Comparison of ENCODE assay signal across 8 cellular contexts in genomic region chr1:117357833-117358603, GRCh38. TPM values are rescaled to one million over a fixed set of nuclear protein-coding genes. Genes with fewer than 3 reads are reported as not detected.
A peak's percentile ranks its signal among the peaks of the same experiment; 100 is the strongest.
DNase-seq lines count a peak whose midpoint lies in the region; ATAC-seq, FAIRE-seq and TF ChIP-seq lines count a peak whose summit lies in the region.
"Not testable (repeated sequence)": the region's sequence is repeated elsewhere in the genome, so short reads cannot be mapped to it uniquely, and the experiment has no call there.

No MANE protein-coding gene starts in this region.

- TF ChIP-seq EP300 in HepG2 (IDR thresholded peaks at IDR 0.05; ENCODE audit: low read depth in 2 of 2, low read length in 2 of 2); HepG2 (CRISPR knock-in tag; IDR thresholded peaks at IDR 0.05; ENCODE audit: borderline replicate concordance): not testable (repeated sequence)

- POLR2A ChIA-PET in CD8-positive, alpha-beta T cell (lab: Charles Lee): interaction anchor here (1.7 to 1.9 kb wide), 2 partner anchors 9 kb away, joined by 5 read pairs; partner anchors contain the start of gene MAN1A2
- POLR2A ChIA-PET in HepG2 (lab: Yijun Ruan, JAX): interaction anchor here (1.8 kb wide), 1 partner anchor 9 kb away, joined by 5 read pairs; the partner anchor contains the start of gene MAN1A2

- H3K9me3 ChIP-seq in CD8-positive, alpha-beta T cell (ENCODE audit: low read length); T-helper 17 cell (ENCODE audit: control insufficient read depth, low read length, poor library complexity, severe bottlenecking); HepG2 (ENCODE audit: low read length): not testable (repeated sequence)

- H3K27me3 ChIP-seq in CD8-positive, alpha-beta T cell (ENCODE audit: insufficient read depth, low read length); HepG2 (ENCODE audit: control insufficient read depth in 1 of 2, insufficient read depth in 2 of 2, low read length in 2 of 2): not testable (repeated sequence)

- not testable (repeated sequence) for H2AFZ ChIP-seq in HepG2 (ENCODE audit: low read length)

- TF ChIP-seq POLR2A in HepG2 (IDR thresholded peaks at IDR 0.05; ENCODE audit: insufficient read depth in 1 of 2, low read depth in 2 of 2, low read length in 2 of 2): not testable (repeated sequence)

- intact Hi-C loops in CD8-positive, alpha-beta T cell (cut with DNase I, micrococcal nuclease); HepG2 (cut with micrococcal nuclease; ENCODE audit: unreplicated experiment): not testable (repeated sequence)

- H3K36me3 ChIP-seq in CD8-positive, alpha-beta T cell (ENCODE audit: insufficient read depth, low read length); HepG2 (replicated peaks in 1 of 2; ENCODE audit: control insufficient read depth in 1 of 2, insufficient read depth in 2 of 2, low read length in 2 of 2): not testable (repeated sequence)

- WGBS in HepG2 (ENCODE audit: low lambda C conversion rate): 79% methylated on average over 14 of the region's 24 CpGs

- not testable (repeated sequence) for H3K4me3 ChIP-seq in CD8-positive, alpha-beta T cell (ENCODE audit: low read depth, low read length); HepG2 (replicated peaks in 1 of 3; ENCODE audit: insufficient read depth in 1 of 3, low read depth in 2 of 3, low read length in 3 of 3)

- CTCF ChIA-PET in CD8-positive, alpha-beta T cell (lab: Charles Lee): interaction anchor here (1.0 kb wide), 1 partner anchor 18 kb away, joined by 3 read pairs; no protein-coding TSS in a partner anchor
- CTCF ChIA-PET in activated CD8-positive, alpha-beta memory T cell treated with anti-CD3 and anti-CD28 coated beads, Interleukin-2, amount 10 ng/mL, durations not matched to agents 7 days and 5 days (lab: Charles Lee): interaction anchor here (1.7 kb wide), 1 partner anchor 13 kb away, joined by 3 read pairs; no protein-coding TSS in a partner anchor
- CTCF ChIA-PET in activated naive CD4-positive, alpha-beta T cell treated with anti-CD3 and anti-CD28 coated beads, Interleukin-2, amount 10 ng/mL, durations not matched to agents 7 days and 5 days (lab: Charles Lee); HepG2 (lab: Yijun Ruan, JAX; ENCODE audit: low intra/inter-chr PET ratio, low total read pairs): not testable (repeated sequence)

- not testable (repeated sequence) for H4K20me1 ChIP-seq in HepG2 (ENCODE audit: insufficient read depth, low read length)

- in situ Hi-C loops in HepG2 (cut with HindIII; ENCODE audit: extremely low pct_ligation_motif_present, low pct_unique_long_range_greater_than_20kb): not testable (repeated sequence)

- not testable (repeated sequence) for H3K27ac ChIP-seq in CD8-positive, alpha-beta T cell (ENCODE audit: low read depth, low read length); HepG2 (ENCODE audit: extremely low read length, insufficient read depth, low read length)

- not testable (repeated sequence) for BruUV-seq in HepG2 (replicated peaks; lab: Mats Ljungman, UMichigan)

- H3K27me3 Mint-ChIP-seq in CD8-positive, alpha-beta T cell (ENCODE audit: low read depth); T-helper 17 cell; activated CD8-positive, alpha-beta memory T cell treated with anti-CD3 and anti-CD28 coated beads, Interleukin-2, amount 10 ng/mL, durations not matched to agents 7 days and 5 days; activated naive CD4-positive, alpha-beta T cell treated with anti-CD3 and anti-CD28 coated beads, Interleukin-2, amount 10 ng/mL, durations not matched to agents 7 days and 5 days; stimulated activated naive CD8-positive, alpha-beta T cell treated with anti-CD3 and anti-CD28 coated beads, Interleukin-15, Interleukin-2, amounts not matched to agents 100 ng/mL and 50 ng/mL, for 24 hours: not testable (repeated sequence)
- H3K27me3 Mint-ChIP-seq in effector memory CD8-positive, alpha-beta T cell: peaks cover 0 to 15% of the 10 kb centered on the region in 2 donors

- TF ChIP-seq RAD21 in HepG2 (CRISPR knock-in tag; IDR thresholded peaks at IDR 0.05): not testable (repeated sequence)

- ATAC-seq in CD8-positive, alpha-beta T cell; T-helper 17 cell; activated CD8-positive, alpha-beta memory T cell treated with anti-CD3 and anti-CD28 coated beads, Interleukin-2, amount 10 ng/mL, durations not matched to agents 7 days and 5 days; effector memory CD8-positive, alpha-beta T cell (replicated peaks); HepG2: not testable (repeated sequence)

- not testable (repeated sequence) for TF ChIP-seq CTCF in CD8-positive, alpha-beta T cell (IDR thresholded peaks at IDR 0.05); HepG2 (CRISPR knock-in tag; IDR thresholded peaks at IDR 0.05)

- peaks cover 36% of the 10 kb centered on the region for H3K4me1 Mint-ChIP-seq in CD8-positive, alpha-beta T cell (ENCODE audit: low read depth)
- H3K4me1 Mint-ChIP-seq in T-helper 17 cell: peaks cover 19% of the 10 kb centered on the region
- peaks cover 22% of the 10 kb centered on the region for H3K4me1 Mint-ChIP-seq in activated CD8-positive, alpha-beta memory T cell treated with anti-CD3 and anti-CD28 coated beads, Interleukin-2, amount 10 ng/mL, durations not matched to agents 7 days and 5 days
- H3K4me1 Mint-ChIP-seq in activated naive CD4-positive, alpha-beta T cell treated with anti-CD3 and anti-CD28 coated beads, Interleukin-2, amount 10 ng/mL, durations not matched to agents 7 days and 5 days: peaks cover 21% of the 10 kb centered on the region
- peaks cover 7 to 12% of the 10 kb centered on the region in 2 donors for H3K4me1 Mint-ChIP-seq in effector memory CD8-positive, alpha-beta T cell (ENCODE audit: low read depth in 2 of 2)
- H3K4me1 Mint-ChIP-seq in stimulated activated naive CD8-positive, alpha-beta T cell treated with anti-CD3 and anti-CD28 coated beads, Interleukin-15, Interleukin-2, amounts not matched to agents 100 ng/mL and 50 ng/mL, for 24 hours (ENCODE audit: low read depth): peaks cover 42% of the 10 kb centered on the region

- not testable (repeated sequence) for H3K36me3 Mint-ChIP-seq in CD8-positive, alpha-beta T cell; T-helper 17 cell (ENCODE audit: low read depth); activated CD8-positive, alpha-beta memory T cell treated with anti-CD3 and anti-CD28 coated beads, Interleukin-2, amount 10 ng/mL, durations not matched to agents 7 days and 5 days; activated naive CD4-positive, alpha-beta T cell treated with anti-CD3 and anti-CD28 coated beads, Interleukin-2, amount 10 ng/mL, durations not matched to agents 7 days and 5 days; effector memory CD8-positive, alpha-beta T cell (ENCODE audit: insufficient read depth); stimulated activated naive CD8-positive, alpha-beta T cell treated with anti-CD3 and anti-CD28 coated beads, Interleukin-15, Interleukin-2, amounts not matched to agents 100 ng/mL and 50 ng/mL, for 24 hours (ENCODE audit: low read depth)

- DNase-seq in CD8-positive, alpha-beta T cell: peak in 5 of 7 experiments; percentile 21 to 74 (median 44)
- DNase-seq in HT-29 (ENCODE audit: low spot score): peak; percentile 49
- peak in 1 of 3 donors; percentile 15 for DNase-seq in T-helper 17 cell
- DNase-seq in activated CD8-positive, alpha-beta memory T cell treated with anti-CD3 and anti-CD28 coated beads, Interleukin-2, amount 10 ng/mL, durations not matched to agents 7 days and 5 days; HepG2 (ENCODE audit: low spot score): not testable (repeated sequence)
- DNase-seq in activated naive CD4-positive, alpha-beta T cell treated with anti-CD3 and anti-CD28 coated beads, Interleukin-2, amount 10 ng/mL, durations not matched to agents 7 days and 5 days: peak; percentile 51
- DNase-seq in effector memory CD8-positive, alpha-beta T cell: peak in 2 of 3 experiments; percentile 28 to 41

- H3K9ac ChIP-seq in HepG2 (ENCODE audit: insufficient read depth, low read depth, low read length): not testable (repeated sequence)

- H3K79me2 ChIP-seq in HepG2 (ENCODE audit: insufficient read depth, low read length): not testable (repeated sequence)

- peak overlapping the region; percentile 61 for H3K4me3 Mint-ChIP-seq in CD8-positive, alpha-beta T cell
- H3K4me3 Mint-ChIP-seq in T-helper 17 cell: peak overlapping the region; percentile 81
- H3K4me3 Mint-ChIP-seq in activated CD8-positive, alpha-beta memory T cell treated with anti-CD3 and anti-CD28 coated beads, Interleukin-2, amount 10 ng/mL, durations not matched to agents 7 days and 5 days: peak overlapping the region; percentile 20
- H3K4me3 Mint-ChIP-seq in activated naive CD4-positive, alpha-beta T cell treated with anti-CD3 and anti-CD28 coated beads, Interleukin-2, amount 10 ng/mL, durations not matched to agents 7 days and 5 days: not testable (repeated sequence)
- H3K4me3 Mint-ChIP-seq in effector memory CD8-positive, alpha-beta T cell: peak overlapping the region in 1 of 2 donors; percentile 80
- peak overlapping the region; percentile 65 for H3K4me3 Mint-ChIP-seq in stimulated activated naive CD8-positive, alpha-beta T cell treated with anti-CD3 and anti-CD28 coated beads, Interleukin-15, Interleukin-2, amounts not matched to agents 100 ng/mL and 50 ng/mL, for 24 hours

- not testable (repeated sequence) for FAIRE-seq in HepG2 (lab: Jason Lieb, UNC)

- peak overlapping the region; percentile 62 for H3K27ac Mint-ChIP-seq in CD8-positive, alpha-beta T cell
- H3K27ac Mint-ChIP-seq in T-helper 17 cell: peak overlapping the region; percentile 78
- H3K27ac Mint-ChIP-seq in activated CD8-positive, alpha-beta memory T cell treated with anti-CD3 and anti-CD28 coated beads, Interleukin-2, amount 10 ng/mL, durations not matched to agents 7 days and 5 days: peak overlapping the region; percentile 11
- H3K27ac Mint-ChIP-seq in activated naive CD4-positive, alpha-beta T cell treated with anti-CD3 and anti-CD28 coated beads, Interleukin-2, amount 10 ng/mL, durations not matched to agents 7 days and 5 days: peak overlapping the region; percentile 77
- H3K27ac Mint-ChIP-seq in effector memory CD8-positive, alpha-beta T cell: peak overlapping the region in 1 of 2 donors; percentile 92
- H3K27ac Mint-ChIP-seq in stimulated activated naive CD8-positive, alpha-beta T cell treated with anti-CD3 and anti-CD28 coated beads, Interleukin-15, Interleukin-2, amounts not matched to agents 100 ng/mL and 50 ng/mL, for 24 hours: not testable (repeated sequence)

- not testable (repeated sequence) for H3K9me3 Mint-ChIP-seq in CD8-positive, alpha-beta T cell; activated CD8-positive, alpha-beta memory T cell treated with anti-CD3 and anti-CD28 coated beads, Interleukin-2, amount 10 ng/mL, durations not matched to agents 7 days and 5 days (ENCODE audit: low read depth); activated naive CD4-positive, alpha-beta T cell treated with anti-CD3 and anti-CD28 coated beads, Interleukin-2, amount 10 ng/mL, durations not matched to agents 7 days and 5 days; effector memory CD8-positive, alpha-beta T cell; stimulated activated naive CD8-positive, alpha-beta T cell treated with anti-CD3 and anti-CD28 coated beads, Interleukin-15, Interleukin-2, amounts not matched to agents 100 ng/mL and 50 ng/mL, for 24 hours

- peaks cover 19% of the 10 kb centered on the region for H3K4me1 ChIP-seq in CD8-positive, alpha-beta T cell (ENCODE audit: insufficient read depth, low read length)
- H3K4me1 ChIP-seq in HepG2 (ENCODE audit: insufficient read depth, low read length): not testable (repeated sequence)

- H3K4me2 ChIP-seq in HepG2 (ENCODE audit: low read depth, low read length): peak overlapping the region; percentile 13

RNA-seq across cellular contexts. Expression of gene MAN1A2, which starts 9.2 kb away (rescaled TPM):
- total RNA-seq in CD8-positive, alpha-beta T cell: 10 to 100 TPM; 46.5 to 49.3 TPM
- 17.5 and 20.4 TPM in 2 replicates for total RNA-seq in HT-29 (2014; rRNA removed; shearing (Covaris generic))
- total RNA-seq in T-helper 17 cell (10 to 100 TPM; 51.6 to 52.9 TPM), HepG2 (2016; rRNA removed; fragmentation: Illumina TruSeq; extraction: Trizol) (19.9 and 20.4 TPM in 2 replicates)
- 10 to 100 TPM; 28.8 to 30.2 TPM for total RNA-seq in activated CD8-positive, alpha-beta memory T cell treated with anti-CD3 and anti-CD28 coated beads, Interleukin-2, amount 10 ng/mL, durations not matched to agents 7 days and 5 days
- total RNA-seq in HepG2 (2016; cell fraction: cytosol; rRNA removed; fragmentation: Illumina TruSeq; extraction: Trizol; ENCODE audit: low read depth): 70.9 and 83.5 TPM in 2 replicates
- 20.4 and 21.4 TPM in 2 replicates for total RNA-seq in HepG2 (2016; cell fraction: insoluble cytoplasmic fraction; rRNA removed; fragmentation: Illumina TruSeq; extraction: Trizol)
- 19.7 and 24.0 TPM in 2 replicates for total RNA-seq in HepG2 (2016; cell fraction: membrane; rRNA removed; fragmentation: Illumina TruSeq; extraction: Trizol)
- 29.0 and 31.6 TPM in 2 replicates for total RNA-seq in HepG2 (2016; cell fraction: nucleus; rRNA removed; fragmentation: Illumina TruSeq; extraction: Trizol)
- 5.9 and 8.0 TPM in 2 replicates for polyA plus RNA-seq in HepG2 (2011; rRNA removed)
- polyA plus RNA-seq in HepG2 (2011; cell fraction: cytosol; rRNA removed): 4.1 and 7.5 TPM in 2 replicates
- polyA plus RNA-seq in HepG2 (2011; cell fraction: nucleus; rRNA removed): 4.1 and 5.5 TPM in 2 replicates
- 10.6 and 11.8 TPM in 2 replicates for polyA plus RNA-seq in HepG2 (2012)
- 0.53 and 0.55 TPM in 2 replicates for polyA plus RNA-seq in HepG2 (2016; cell fraction: cytosol; fragmentation: Illumina TruSeq; extraction: Trizol; ENCODE audit: low read depth)
- polyA plus RNA-seq in HepG2 (2016; cell fraction: insoluble cytoplasmic fraction; fragmentation: Illumina TruSeq; extraction: Trizol; ENCODE audit: low read depth): 9.5 and 11.9 TPM in 2 replicates
- 2.1 and 2.2 TPM in 2 replicates for polyA plus RNA-seq in HepG2 (2016; cell fraction: membrane; fragmentation: Illumina TruSeq; extraction: Trizol; ENCODE audit: low read depth)
- polyA plus RNA-seq in HepG2 (2016; cell fraction: nucleus; fragmentation: Illumina TruSeq; extraction: Trizol; ENCODE audit: insufficient read depth, low read depth): 13.4 and 14.6 TPM in 2 replicates
- 15.3 and 28.3 TPM in 2 replicates for polyA minus RNA-seq in HepG2 (2011; rRNA and poly(A)+ RNA removed; ENCODE audit: low replicate concordance)
- polyA minus RNA-seq in HepG2 (2011; cell fraction: cytosol; rRNA and poly(A)+ RNA removed): 11.2 and 12.8 TPM in 2 replicates
- polyA minus RNA-seq in HepG2 (2011; cell fraction: nucleus; rRNA and poly(A)+ RNA removed): 43.8 and 47.1 TPM in 2 replicates
